27 cellular contexts compared by ENCODE assay signal in the genomic region with DNA sequence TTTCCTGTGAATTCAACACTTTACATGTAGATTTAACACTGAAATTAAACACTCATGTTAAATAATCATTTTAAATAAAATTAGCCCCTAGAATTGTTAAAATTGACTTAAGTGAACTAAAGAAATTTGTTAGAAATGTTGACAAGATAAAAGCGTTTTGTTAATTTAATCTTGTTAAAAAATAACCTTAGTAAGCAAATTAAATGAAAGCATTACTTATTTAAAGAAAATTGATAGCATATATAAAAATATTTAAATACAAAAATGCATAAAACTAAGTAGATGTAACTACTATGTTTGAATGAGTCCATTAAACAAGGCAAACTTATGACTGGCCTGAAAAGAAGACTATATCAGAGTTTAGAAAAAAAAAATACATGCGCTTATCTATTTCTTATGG.
"Had no signal": no experiment of that assay in that cellular context is flagged by ENCODE, and none has a peak within 500 bp of the region (broad histone marks: within the 10 kb centered on the region; RNA-seq: fewer than 3 reads in every experiment).

No MANE protein-coding gene starts in this region.

- ATAC-seq: activated T-cell treated with anti-CD3 and anti-CD28 coated beads, Interleukin-2, amount 50 U/mL, for 4 hours; activated T-helper 17 cell treated with anti-CD3 and anti-CD28 coated beads, Interleukin-2, amount 50 U/mL, for 72 hours; foreskin keratinocyte; gastroesophageal sphincter; WTC11 had no signal

- H3K9me3 ChIP-seq: esophagus muscularis mucosa, gastroesophageal sphincter had no signal

- H3K4me1 ChIP-seq: esophagus muscularis mucosa, foreskin keratinocyte, gastroesophageal sphincter had no signal

- DNase-seq: activated CD4-positive, alpha-beta memory T cell treated with anti-CD3 and anti-CD28 coated beads, Interleukin-2, amount 10 ng/mL, durations not matched to agents 7 days and 5 days; activated CD4-positive, alpha-beta T cell treated with anti-CD3 and anti-CD28 coated beads for 1 hour; activated CD4-positive, alpha-beta T cell treated with anti-CD3 and anti-CD28 coated beads for 4 hours; activated CD4-positive, alpha-beta T cell treated with anti-CD3 and anti-CD28 coated beads, Interleukin-2, amount 10 ng/mL, durations not matched to agents 7 days and 5 days; activated CD4-positive, alpha-beta T cell treated with anti-CD3 and anti-CD28 coated beads, Interleukin-2, amount 50 U/mL, for 4 hours; activated effector memory CD4-positive, alpha-beta T cell treated with Interleukin-2 at 50 U/mL for 16 hours; activated gamma-delta T cell treated with Interleukin-2 at 50 U/mL for 16 hours; activated naive CD4-positive, alpha-beta T cell treated with anti-CD3 and anti-CD28 coated beads, Interleukin-2, amount 50 U/mL, for 16 hours; activated naive CD4-positive, alpha-beta T cell treated with Interleukin-2 at 50 U/mL for 16 hours; activated T-cell treated with anti-CD3 and anti-CD28 coated beads, Interleukin-2, amount 50 U/mL, for 4 hours; amniotic stem cell; anterior cingulate cortex; caudate nucleus; dorsolateral prefrontal cortex; effector memory CD4-positive, alpha-beta T cell; endodermal cell; erythroblast; foreskin keratinocyte; head of caudate nucleus; T-helper 2 cell had no signal

- FAIRE-seq: astrocyte had no signal

- H3K27ac ChIP-seq: coronary artery, dorsolateral prefrontal cortex, esophagus muscularis mucosa, foreskin keratinocyte, gastroesophageal sphincter, VCaP had no signal

- H3K27me3 ChIP-seq: dorsolateral prefrontal cortex, esophagus muscularis mucosa, foreskin keratinocyte, gastroesophageal sphincter had no signal

- H3K36me3 ChIP-seq: esophagus muscularis mucosa, gastroesophageal sphincter had no signal

- H3K4me3 ChIP-seq: coronary artery, dorsolateral prefrontal cortex, esophagus muscularis mucosa, gastroesophageal sphincter had no signal
